15 cellular contexts compared by ENCODE assay signal in genomic region chr6:41680182-41680965, GRCh38. TPM values are rescaled to one million over a fixed set of nuclear protein-coding genes. Genes with fewer than 3 reads are reported as not detected.
"Had no signal": no experiment of that assay in that cellular context is flagged by ENCODE, and none has a peak within 500 bp of the region (broad histone marks: within the 10 kb centered on the region; RNA-seq: fewer than 3 reads in every experiment).

No MANE protein-coding gene starts in this region.

- H3K4me3 Mint-ChIP-seq: activated CD8-positive, alpha-beta memory T cell treated with anti-CD3 and anti-CD28 coated beads, Interleukin-2, amount 10 ng/mL, durations not matched to agents 7 days and 5 days; activated naive CD8-positive, alpha-beta T cell treated with anti-CD3 and anti-CD28 coated beads, Interleukin-2, amount 50 U/mL, for 24 hours; activated T-cell treated with anti-CD3 and anti-CD28 coated beads, Interleukin-2, amount 50 U/mL, for 24 hours had no signal

- H3K4me3 ChIP-seq: ascending aorta, colonic mucosa, heart right ventricle, psoas muscle had no signal

- H3K36me3 Mint-ChIP-seq: activated CD8-positive, alpha-beta memory T cell treated with anti-CD3 and anti-CD28 coated beads, Interleukin-2, amount 10 ng/mL, durations not matched to agents 7 days and 5 days had no signal

- H3K27ac ChIP-seq: ascending aorta, colonic mucosa, heart right ventricle, psoas muscle had no signal

- DNase-seq: activated CD4-positive, alpha-beta T cell treated with anti-CD3 and anti-CD28 coated beads, Interleukin-2, amount 50 U/mL, for 48 hours; activated CD4-positive, CD25-positive, alpha-beta regulatory T cell treated with anti-CD3 and anti-CD28 coated beads, Interleukin-2, amount 50 U/mL, for 72 hours; activated CD8-positive, alpha-beta memory T cell treated with anti-CD3 and anti-CD28 coated beads, Interleukin-2, amount 10 ng/mL, durations not matched to agents 7 days and 5 days; activated naive CD8-positive, alpha-beta T cell treated with anti-CD3 and anti-CD28 coated beads, Interleukin-2, amount 50 U/mL, for 24 hours; activated T-cell treated with anti-CD3 and anti-CD28 coated beads, Interleukin-2, amount 50 U/mL, for 24 hours; colonic mucosa; effector CD4-positive, alpha-beta T cell; foreskin melanocyte; heart right ventricle; midbrain; psoas muscle; stimulated activated CD4-positive, alpha-beta T cell treated with anti-CD3 and anti-CD28 coated beads, Interleukin-2, amount 100 ng/mL, for 48 hours; stimulated activated naive CD8-positive, alpha-beta T cell treated with anti-CD3 and anti-CD28 coated beads, Interleukin-15, Interleukin-2, amounts not matched to agents 100 U/mL and 50 U/mL, for 24 hours had no signal

- ATAC-seq: activated CD8-positive, alpha-beta memory T cell treated with anti-CD3 and anti-CD28 coated beads, Interleukin-2, amount 10 ng/mL, durations not matched to agents 7 days and 5 days; activated naive CD8-positive, alpha-beta T cell treated with anti-CD3 and anti-CD28 coated beads, Interleukin-2, amount 50 U/mL, for 24 hours; heart right ventricle; psoas muscle; stimulated activated naive CD8-positive, alpha-beta T cell treated with anti-CD3 and anti-CD28 coated beads, Interleukin-15, Interleukin-2, amounts not matched to agents 100 U/mL and 50 U/mL, for 24 hours had no signal

- H3K9me3 Mint-ChIP-seq: activated naive CD8-positive, alpha-beta T cell treated with anti-CD3 and anti-CD28 coated beads, Interleukin-2, amount 50 U/mL, for 24 hours; activated T-cell treated with anti-CD3 and anti-CD28 coated beads, Interleukin-2, amount 50 U/mL, for 24 hours had no signal

- H3K27ac Mint-ChIP-seq: activated CD8-positive, alpha-beta memory T cell treated with anti-CD3 and anti-CD28 coated beads, Interleukin-2, amount 10 ng/mL, durations not matched to agents 7 days and 5 days; activated naive CD8-positive, alpha-beta T cell treated with anti-CD3 and anti-CD28 coated beads, Interleukin-2, amount 50 U/mL, for 24 hours; activated T-cell treated with anti-CD3 and anti-CD28 coated beads, Interleukin-2, amount 50 U/mL, for 24 hours had no signal

- H3K27me3 ChIP-seq: ascending aorta, colonic mucosa had no signal

- H3K36me3 ChIP-seq: colonic mucosa had no signal

- H3K27me3 Mint-ChIP-seq: activated naive CD8-positive, alpha-beta T cell treated with anti-CD3 and anti-CD28 coated beads, Interleukin-2, amount 50 U/mL, for 24 hours had no signal

RNA-seq across cellular contexts. Expression of gene MDFI, which starts 42.1 kb away (rescaled TPM):
- total RNA-seq: activated CD8-positive, alpha-beta memory T cell treated with anti-CD3 and anti-CD28 coated beads, Interleukin-2, amount 10 ng/mL, durations not matched to agents 7 days and 5 days; T-helper 2 cell treated with Interferon-gamma antibody and Interleukin-4, amounts not matched to agents 100 ng/mL and 5 ng/mL, for 36 hours had no signal
